Comparison of ENCODE assay signal across 23 cellular contexts in genomic region chr9:27654629-27655285, GRCh38.
DNase-seq lines count a peak whose midpoint lies in the region; ATAC-seq and TF ChIP-seq lines count a peak whose summit lies in the region.
"Had no signal": no experiment of that assay in that cellular context is flagged by ENCODE, and none has a peak within 500 bp of the region (broad histone marks: within the 10 kb centered on the region; RNA-seq: fewer than 3 reads in every experiment).

No MANE protein-coding gene starts in this region.

- peak; percentile 64 for TF ChIP-seq POLR2A in transverse colon (IDR thresholded peaks at IDR 0.05)

- no peaks in the 10 kb centered on the region for H3K27me3 Mint-ChIP-seq in activated T-cell treated with anti-CD3 and anti-CD28 coated beads, Interleukin-2, amount 50 U/mL, for 72 hours (ENCODE audit: low read depth)
- H3K27me3 Mint-ChIP-seq: dendritic cell treated with granulocyte-macrophage colony-stimulating factor and Interleukin-4, amounts not matched to agents 40 ng/mL and 50 ng/mL, for 4 days; T-cell had no signal

- WGBS in transverse colon (ENCODE audit: low coverage in 1 of 2), 2 donors, result 48 to 50% methylated on average over 10 to 17 of the region's 17 CpGs

- H3K36me3 Mint-ChIP-seq in activated T-cell treated with anti-CD3 and anti-CD28 coated beads, Interleukin-2, amount 50 U/mL, for 72 hours (ENCODE audit: insufficient read depth in 2 of 2), result no peaks in the 10 kb centered on the region
- H3K36me3 Mint-ChIP-seq: activated naive CD4-positive, alpha-beta T cell treated with anti-CD3 and anti-CD28 coated beads, Interleukin-2, amount 50 U/mL, for 72 hours; CD14-positive monocyte; memory B cell; T-cell had no signal

- H3K9me3 ChIP-seq in colonic mucosa, result no peaks in the 10 kb centered on the region
- H3K9me3 ChIP-seq in mucosa of rectum (ENCODE audit: control insufficient read depth in 2 of 2, low read length in 2 of 2), result no peaks in the 10 kb centered on the region
- H3K9me3 ChIP-seq in transverse colon, result no peaks in the 10 kb centered on the region

- H3K27ac ChIP-seq in colonic mucosa, result no peak overlapping the region
- peak overlapping the region; percentile 45 to 64 for H3K27ac ChIP-seq in mucosa of rectum (ENCODE audit: low read depth in 2 of 2, low read length in 2 of 2)
- H3K27ac ChIP-seq in transverse colon, result peak overlapping the region; percentile 20 to 57 (median 32)
- H3K27ac ChIP-seq: hepatocyte had no signal

- no peak for ATAC-seq in activated T-cell treated with anti-CD3 and anti-CD28 coated beads, Interleukin-2, amount 50 U/mL, for 72 hours (replicated peaks in 1 of 2)
- ATAC-seq in GM18867 (IDR thresholded peaks at IDR 0.05; ENCODE audit: unreplicated experiment), result no peak
- ATAC-seq: activated naive CD4-positive, alpha-beta T cell treated with anti-CD3 and anti-CD28 coated beads, Interleukin-2, amount 50 U/mL, for 72 hours; T-cell had no signal

- H3K4me1 ChIP-seq in colonic mucosa (no peaks in the 10 kb centered on the region), mucosa of rectum (ENCODE audit: control insufficient read depth in 2 of 2, insufficient read depth in 2 of 2, low read length in 2 of 2) (peaks cover 8 to 11% of the 10 kb centered on the region in 2 donors), transverse colon (peaks cover 0 to 19% (median 10%) of the 10 kb centered on the region in 4 donors)

- TF ChIP-seq CTCF in colonic mucosa (IDR thresholded peaks at IDR 0.05) (no peak), transverse colon (IDR thresholded peaks at IDR 0.05) (no peak)

- H3K9ac ChIP-seq in colonic mucosa (ENCODE audit: low read depth in 2 of 2, low read length in 2 of 2) (no peak overlapping the region), mucosa of rectum (ENCODE audit: low read depth in 1 of 2, low read length in 2 of 2) (no peak overlapping the region)

- DNase-seq in NCI-H446 treated with DMSO at 0.1 percent for 48 hours (lab: John Stamatoyannopoulos, UW) (peak; percentile 68), colonic mucosa (peak; percentile 68), transverse colon (peak; percentile 72), NCI-H2227 (lab: John Stamatoyannopoulos, UW; ENCODE audit: unreplicated experiment) (no peak)
- DNase-seq in activated T-cell treated with anti-CD3 and anti-CD28 coated beads, Interleukin-2, amount 50 U/mL, for 72 hours, result no peak
- DNase-seq: activated CD4-positive, alpha-beta T cell treated with anti-CD3 and anti-CD28 coated beads, Interleukin-2, amount 50 U/mL, for 48 hours; activated CD4-positive, CD25-positive, alpha-beta regulatory T cell; H7; NCI-H1105; NCI-H187 treated with DMSO at 0.1 percent for 48 hours; NCI-H2171 treated with DMSO at 0.1 percent for 48 hours; NCI-H69; occipital lobe; retina; stimulated activated CD4-positive, alpha-beta T cell treated with anti-CD3 and anti-CD28 coated beads, Interleukin-2, amount 100 ng/mL, for 48 hours; T-cell had no signal

- H3K27ac Mint-ChIP-seq in activated T-cell treated with anti-CD3 and anti-CD28 coated beads, Interleukin-2, amount 50 U/mL, for 72 hours, result no peak overlapping the region
- H3K27ac Mint-ChIP-seq: activated naive CD4-positive, alpha-beta T cell treated with anti-CD3 and anti-CD28 coated beads, Interleukin-2, amount 50 U/mL, for 72 hours; dendritic cell treated with granulocyte-macrophage colony-stimulating factor and Interleukin-4, amounts not matched to agents 40 ng/mL and 50 ng/mL, for 4 days; memory B cell; T-cell had no signal

- no peaks in the 10 kb centered on the region for H3K36me3 ChIP-seq in colonic mucosa
- H3K36me3 ChIP-seq in mucosa of rectum (ENCODE audit: control insufficient read depth in 2 of 2, insufficient read depth in 2 of 2, low read length in 2 of 2), result no peaks in the 10 kb centered on the region
- H3K36me3 ChIP-seq in transverse colon, result no peaks in the 10 kb centered on the region

- no peak overlapping the region for H3K4me3 Mint-ChIP-seq in activated T-cell treated with anti-CD3 and anti-CD28 coated beads, Interleukin-2, amount 50 U/mL, for 72 hours
- H3K4me3 Mint-ChIP-seq: dendritic cell treated with granulocyte-macrophage colony-stimulating factor and Interleukin-4, amounts not matched to agents 40 ng/mL and 50 ng/mL, for 4 days; memory B cell; T-cell had no signal

- no peaks in the 10 kb centered on the region for H3K9me3 Mint-ChIP-seq in activated T-cell treated with anti-CD3 and anti-CD28 coated beads, Interleukin-2, amount 50 U/mL, for 72 hours
- H3K9me3 Mint-ChIP-seq: activated naive CD4-positive, alpha-beta T cell treated with anti-CD3 and anti-CD28 coated beads, Interleukin-2, amount 50 U/mL, for 72 hours; CD14-positive monocyte; dendritic cell treated with granulocyte-macrophage colony-stimulating factor and Interleukin-4, amounts not matched to agents 40 ng/mL and 50 ng/mL, for 4 days had no signal

- no peak for TF ChIP-seq EP300 in transverse colon (IDR thresholded peaks at IDR 0.05; ENCODE audit: low read depth)

- intact Hi-C loops in colonic mucosa (cut with DNase I) (no loop called here), transverse colon (cut with DNase I; ENCODE audit: low total_unique reads) (no loop called here)

- in situ Hi-C loops in transverse colon (cut with MboI; ENCODE audit: low pct_ligation_motif_present in 1 of 4, low pct_unique_long_range_greater_than_20kb in 1 of 4, low sequenced_read_pairs in 3 of 4), result no loop called here

- no peaks in the 10 kb centered on the region for H3K27me3 ChIP-seq in colonic mucosa
- no peaks in the 10 kb centered on the region for H3K27me3 ChIP-seq in mucosa of rectum (ENCODE audit: control insufficient read depth in 2 of 2, insufficient read depth in 2 of 2, low read length in 2 of 2)
- no peaks in the 10 kb centered on the region for H3K27me3 ChIP-seq in transverse colon
- H3K27me3 ChIP-seq: hepatocyte had no signal

- H3K4me3 ChIP-seq in colonic mucosa (no peak overlapping the region), mucosa of rectum (ENCODE audit: low read length in 2 of 2) (no peak overlapping the region), transverse colon (no peak overlapping the region)
- H3K4me3 ChIP-seq: hepatocyte had no signal

- H3K4me1 Mint-ChIP-seq in activated T-cell treated with anti-CD3 and anti-CD28 coated beads, Interleukin-2, amount 50 U/mL, for 72 hours (ENCODE audit: low read depth), result no peaks in the 10 kb centered on the region
- H3K4me1 Mint-ChIP-seq: T-cell had no signal

Comparison
In these comparisons a context has a peak if more than half of its experiments do, and no peak if none do; other contexts are left out.
1. DNase-seq: peak in NCI-H446 treated with DMSO at 0.1 percent for 48 hours (single experiment), colonic mucosa (single experiment) and transverse colon (single experiment); none in activated T-cell treated with anti-CD3 and anti-CD28 coated beads, Interleukin-2, amount 50 U/mL, for 72 hours (0 of 2) and NCI-H2227 (single experiment).